Comparison of ENCODE assay signal across 9 cellular contexts in genomic region chr14:20657216-20658211, GRCh38. TPM values are rescaled to one million over a fixed set of nuclear protein-coding genes. Genes with fewer than 3 reads are reported as not detected.
DNase-seq lines count a peak whose midpoint lies in the region; ATAC-seq, FAIRE-seq and TF ChIP-seq lines count a peak whose summit lies in the region.
"Had no signal": no experiment of that assay in that cellular context is flagged by ENCODE, and none has a peak within 500 bp of the region (broad histone marks: within the 10 kb centered on the region; RNA-seq: fewer than 3 reads in every experiment).

No MANE protein-coding gene starts in this region.

- H3K4me1 ChIP-seq in upper lobe of right lung, result peaks cover 4% of the 10 kb centered on the region

- DNase-seq in stimulated activated naive CD4-positive, alpha-beta T cell (lab: John Stamatoyannopoulos, UW), result peak in 4 of 6 experiments; percentile 4 to 13 (median 10)
- no peak for DNase-seq in stimulated activated naive CD4-positive, alpha-beta T cell treated with Interleukin-2 at 50 U/mL for 16 hours (lab: John Stamatoyannopoulos, UW)
- DNase-seq in RPMI8226, result peak; percentile 66
- no peak for DNase-seq in upper lobe of right lung
- DNase-seq in urothelium cell line (ENCODE audit: low spot score), result no peak
- DNase-seq in A172 (ENCODE audit: low spot score), result no peak

- H3K27ac ChIP-seq in upper lobe of right lung, result no peak overlapping the region
- H3K27ac ChIP-seq: coronary artery had no signal

- peaks cover 69% of the 10 kb centered on the region for H3K27me3 ChIP-seq in upper lobe of right lung

- no peaks in the 10 kb centered on the region for H3K9me3 ChIP-seq in upper lobe of right lung

- peak; percentile 41 for ATAC-seq in esophagus mucosa
- peak; percentile 45 for ATAC-seq in upper lobe of right lung
- no peak for ATAC-seq in GM18520 (IDR thresholded peaks at IDR 0.05; ENCODE audit: unreplicated experiment)

- H3K4me3 ChIP-seq in upper lobe of right lung, result no peak overlapping the region
- H3K4me3 ChIP-seq: coronary artery had no signal

- H3K36me3 ChIP-seq in upper lobe of right lung, result no peaks in the 10 kb centered on the region

- TF ChIP-seq CTCF in upper lobe of right lung (IDR thresholded peaks at IDR 0.05), result peak; percentile 10

- FAIRE-seq in urothelium cell line (lab: Jason Lieb, UNC), result no peak

- intact Hi-C loops in upper lobe of right lung (cut with DNase I), result no loop called here

RNA-seq across cellular contexts. Expression of gene OR6S1, which starts 16.0 kb away (rescaled TPM):
- total RNA-seq in esophagus mucosa (not detected), upper lobe of right lung (not detected)
- not detected in 2 replicates for total RNA-seq in A172 (2014; rRNA removed; shearing (Covaris generic))

RNA-seq across cellular contexts. Expression of gene RNASE4, which starts 26.8 kb away (rescaled TPM):
- total RNA-seq in esophagus mucosa (1.7 TPM), upper lobe of right lung (42.5 TPM)
- 0.91 and 1.1 TPM in 2 replicates for total RNA-seq in A172 (2014; rRNA removed; shearing (Covaris generic))

RNA-seq across cellular contexts. Expression of gene ANG, which starts 31.1 kb away (rescaled TPM):
- 2.3 TPM for total RNA-seq in esophagus mucosa
- 28.1 TPM for total RNA-seq in upper lobe of right lung
- total RNA-seq in A172 (2014; rRNA removed; shearing (Covaris generic)), result 0.07 and 0.17 TPM in 2 replicates

Comparison
In these comparisons a context has a peak if more than half of its experiments do, and no peak if none do; other contexts are left out.
1. DNase-seq: peak in stimulated activated naive CD4-positive, alpha-beta T cell (4 of 6) and RPMI8226 (single experiment); none in stimulated activated naive CD4-positive, alpha-beta T cell treated with Interleukin-2 at 50 U/mL for 16 hours (single experiment), upper lobe of right lung (single experiment), urothelium cell line (single experiment) and A172 (single experiment).
2. RNA of gene RNASE4, which starts 26.8 kb away (total RNA-seq): 42.5 TPM in upper lobe of right lung (single experiment); 1.7 TPM in esophagus mucosa (single experiment) and 0.91 to 1.1 TPM in A172; every median in the first group is over 10 times any median in the second.